In genomic region chr4:83691998-83692397, GRCh38 we compare ENCODE assay signal across 28 cellular contexts.
DNase-seq lines count a peak whose midpoint lies in the region; ATAC-seq and TF ChIP-seq lines count a peak whose summit lies in the region.
"Had no signal": no experiment of that assay in that cellular context is flagged by ENCODE, and none has a peak within 500 bp of the region (broad histone marks: within the 10 kb centered on the region; RNA-seq: fewer than 3 reads in every experiment).

No MANE protein-coding gene starts in this region.

- H3K27me3 Mint-ChIP-seq in activated T-helper 1 cell treated with anti-CD3 and anti-CD28 coated beads, Interleukin-12 subunit alpha, Interleukin-12 subunit beta, Interleukin-2, Interleukin-4 antibody, amounts not matched to agents 30 ng/mL and 10 ng/mL and 1 ng/mL, durations not matched to agents 14 hours and 24 hours and 36 hours (ENCODE audit: insufficient read depth) = peaks cover 2% of the 10 kb centered on the region

- no peak overlapping the region for H3K4me3 ChIP-seq in left ventricle myocardium inferior
- H3K4me3 ChIP-seq in heart left ventricle = no peak overlapping the region
- H3K4me3 ChIP-seq: cardiac muscle cell, left lung, PC-9 had no signal

- TF ChIP-seq CTCF in foreskin keratinocyte (conservative IDR thresholded peaks at IDR 0.05) = no peak
- TF ChIP-seq CTCF in left ventricle myocardium inferior (IDR thresholded peaks at IDR 0.05; ENCODE audit: borderline replicate concordance) = no peak
- TF ChIP-seq CTCF in heart left ventricle (IDR thresholded peaks at IDR 0.05) = no peak

- WGBS in heart left ventricle, 4 donors = 90 to 100% (median 95%) methylated on average over 1 of the region's 1 CpG

- H3K4me1 ChIP-seq in foreskin keratinocyte (peaks cover 15% of the 10 kb centered on the region), left ventricle myocardium inferior (no peaks in the 10 kb centered on the region), heart left ventricle (no peaks in the 10 kb centered on the region)
- H3K4me1 ChIP-seq: left lung had no signal

- H3K27ac Mint-ChIP-seq in activated T-helper 1 cell treated with anti-CD3 and anti-CD28 coated beads, Interleukin-12 subunit alpha, Interleukin-12 subunit beta, Interleukin-2, Interleukin-4 antibody, amounts not matched to agents 30 ng/mL and 10 ng/mL and 1 ng/mL, durations not matched to agents 14 hours and 24 hours and 36 hours = no peak overlapping the region
- H3K27ac Mint-ChIP-seq: activated CD4-positive, alpha-beta memory T cell treated with anti-CD3 and anti-CD28 coated beads, Interleukin-2, amount 10 ng/mL, durations not matched to agents 7 days and 5 days; B cell; CD4-positive, alpha-beta memory T cell; mesothelial cell of epicardium had no signal

- DNase-seq in Daoy (ENCODE audit: low read depth) = peak; percentile 1
- peak; percentile 37 for DNase-seq in HCEC 1CT
- DNase-seq in RKO (ENCODE audit: low spot score) = peak; percentile 12
- DNase-seq in foreskin keratinocyte = peak; percentile 4 to 59
- DNase-seq in left ventricle myocardium inferior = no peak
- no peak for DNase-seq in heart left ventricle
- no peak for DNase-seq in activated T-helper 1 cell treated with anti-CD3 and anti-CD28 coated beads, Interleukin-12 subunit alpha, Interleukin-12 subunit beta, Interleukin-2, Interleukin-4 antibody, amounts not matched to agents 30 ng/mL and 10 ng/mL and 1 ng/mL, durations not matched to agents 14 hours and 24 hours and 36 hours (ENCODE audit: low spot score)
- DNase-seq: activated CD4-positive, alpha-beta memory T cell treated with anti-CD3 and anti-CD28 coated beads, Interleukin-2, amount 10 ng/mL, durations not matched to agents 7 days and 5 days; activated CD4-positive, CD25-positive, alpha-beta regulatory T cell treated with anti-CD3 and anti-CD28 coated beads, Interleukin-2, amount 50 U/mL, for 72 hours; activated CD8-positive, alpha-beta memory T cell treated with anti-CD3 and anti-CD28 coated beads, Interleukin-2, amount 50 U/mL, for 4 hours; activated naive CD4-positive, alpha-beta T cell treated with anti-CD3 and anti-CD28 coated beads, Interleukin-2, amount 50 U/mL, for 16 hours; CD4-positive, alpha-beta memory T cell; effector CD4-positive, alpha-beta T cell; glutamatergic neuron; left lung; NCI-H1105; NCI-H2029 treated with DMSO at 0.1 percent for 48 hours; NCI-H526 treated with DMSO at 0.1 percent for 48 hours; PC-9; posterior cingulate gyrus; right cardiac atrium; SHP77; stimulated activated CD4-positive, alpha-beta T cell treated with anti-CD3 and anti-CD28 coated beads, Interleukin-1b, Interleukin-23, amount 100 ng/mL, for 48 hours; stimulated activated naive CD8-positive, alpha-beta T cell treated with anti-CD3 and anti-CD28 coated beads, Interleukin-15, Interleukin-2, amounts not matched to agents 100 U/mL and 50 U/mL, for 24 hours had no signal

- TF ChIP-seq POLR2A in heart left ventricle (IDR thresholded peaks at IDR 0.05) = no peak

- H3K27me3 ChIP-seq in foreskin keratinocyte = no peaks in the 10 kb centered on the region
- peaks cover 8% of the 10 kb centered on the region for H3K27me3 ChIP-seq in left ventricle myocardium inferior (ENCODE audit: low read depth)
- peaks cover 0 to 3% (median 0%) of the 10 kb centered on the region in 9 donors for H3K27me3 ChIP-seq in heart left ventricle
- H3K27me3 ChIP-seq: cardiac muscle cell, left lung, neutrophil had no signal

- H3K9me3 Mint-ChIP-seq in activated T-helper 1 cell treated with anti-CD3 and anti-CD28 coated beads, Interleukin-12 subunit alpha, Interleukin-12 subunit beta, Interleukin-2, Interleukin-4 antibody, amounts not matched to agents 30 ng/mL and 10 ng/mL and 1 ng/mL, durations not matched to agents 14 hours and 24 hours and 36 hours = no peaks in the 10 kb centered on the region
- H3K9me3 Mint-ChIP-seq: activated CD4-positive, alpha-beta memory T cell treated with anti-CD3 and anti-CD28 coated beads, Interleukin-2, amount 10 ng/mL, durations not matched to agents 7 days and 5 days; CD4-positive, alpha-beta memory T cell; mesothelial cell of epicardium had no signal

- ATAC-seq in foreskin keratinocyte (peak; percentile 78), heart left ventricle (no peak)
- ATAC-seq: left lung; right cardiac atrium; stimulated activated naive CD8-positive, alpha-beta T cell treated with anti-CD3 and anti-CD28 coated beads, Interleukin-15, Interleukin-2, amounts not matched to agents 100 U/mL and 50 U/mL, for 24 hours had no signal

- H3K4me3 Mint-ChIP-seq in activated T-helper 1 cell treated with anti-CD3 and anti-CD28 coated beads, Interleukin-12 subunit alpha, Interleukin-12 subunit beta, Interleukin-2, Interleukin-4 antibody, amounts not matched to agents 30 ng/mL and 10 ng/mL and 1 ng/mL, durations not matched to agents 14 hours and 24 hours and 36 hours = no peak overlapping the region
- H3K4me3 Mint-ChIP-seq: activated CD4-positive, alpha-beta memory T cell treated with anti-CD3 and anti-CD28 coated beads, Interleukin-2, amount 10 ng/mL, durations not matched to agents 7 days and 5 days; B cell; CD4-positive, alpha-beta memory T cell; mesothelial cell of epicardium had no signal

- H3K36me3 ChIP-seq in left ventricle myocardium inferior (no peaks in the 10 kb centered on the region), heart left ventricle (no peaks in the 10 kb centered on the region)
- H3K36me3 ChIP-seq: cardiac muscle cell, left lung, neutrophil had no signal

- intact Hi-C loops in left ventricle myocardium inferior (cut with micrococcal nuclease) = no loop called here
- intact Hi-C loops in heart left ventricle (cut with DNase I) = no loop called here
- intact Hi-C loops in activated T-helper 1 cell treated with anti-CD3 and anti-CD28 coated beads, Interleukin-12 subunit alpha, Interleukin-12 subunit beta, Interleukin-2, Interleukin-4 antibody, amounts not matched to agents 30 ng/mL and 10 ng/mL and 1 ng/mL, durations not matched to agents 14 hours and 24 hours and 36 hours (cut with micrococcal nuclease) = no loop called here

- no peaks in the 10 kb centered on the region for H3K9me3 ChIP-seq in left ventricle myocardium inferior (replicated peaks)
- no peaks in the 10 kb centered on the region for H3K9me3 ChIP-seq in heart left ventricle
- H3K9me3 ChIP-seq: left lung, neutrophil had no signal

- no peaks in the 10 kb centered on the region for H3K4me1 Mint-ChIP-seq in activated T-helper 1 cell treated with anti-CD3 and anti-CD28 coated beads, Interleukin-12 subunit alpha, Interleukin-12 subunit beta, Interleukin-2, Interleukin-4 antibody, amounts not matched to agents 30 ng/mL and 10 ng/mL and 1 ng/mL, durations not matched to agents 14 hours and 24 hours and 36 hours (ENCODE audit: low read depth)
- H3K4me1 Mint-ChIP-seq: activated CD4-positive, alpha-beta memory T cell treated with anti-CD3 and anti-CD28 coated beads, Interleukin-2, amount 10 ng/mL, durations not matched to agents 7 days and 5 days; B cell; CD4-positive, alpha-beta memory T cell; mesothelial cell of epicardium had no signal

- H3K27ac ChIP-seq in foreskin keratinocyte (no peak overlapping the region), left ventricle myocardium inferior (replicated peaks) (no peak overlapping the region), heart left ventricle (no peak overlapping the region)
- H3K27ac ChIP-seq: cardiac muscle cell, left lung, neutrophil, PC-9 had no signal

- no peaks in the 10 kb centered on the region for H3K36me3 Mint-ChIP-seq in activated T-helper 1 cell treated with anti-CD3 and anti-CD28 coated beads, Interleukin-12 subunit alpha, Interleukin-12 subunit beta, Interleukin-2, Interleukin-4 antibody, amounts not matched to agents 30 ng/mL and 10 ng/mL and 1 ng/mL, durations not matched to agents 14 hours and 24 hours and 36 hours (ENCODE audit: low read depth)
- H3K36me3 Mint-ChIP-seq: CD4-positive, alpha-beta memory T cell; mesothelial cell of epicardium had no signal

Comparison
In these comparisons a context has a peak if more than half of its experiments do, and no peak if none do; other contexts are left out.
1. DNase-seq: peak in Daoy (single experiment), HCEC 1CT (single experiment), RKO (single experiment) and foreskin keratinocyte (2 of 2); none in left ventricle myocardium inferior (single experiment), heart left ventricle (0 of 5) and activated T-helper 1 cell treated with anti-CD3 and anti-CD28 coated beads, Interleukin-12 subunit alpha, Interleukin-12 subunit beta, Interleukin-2, Interleukin-4 antibody, amounts not matched to agents 30 ng/mL and 10 ng/mL and 1 ng/mL, durations not matched to agents 14 hours and 24 hours and 36 hours (single experiment).